8 cellular contexts compared by ENCODE assay signal in genomic region chr20:20594171-20594530, GRCh38.
DNase-seq lines count a peak whose midpoint lies in the region; ATAC-seq lines count a peak whose summit lies in the region.

No MANE protein-coding gene starts in this region.

- in situ Hi-C loops in KBM-7 (cut with MboI; ENCODE audit: low pct_unique_long_range_greater_than_20kb, low sequenced_read_pairs), result no loop called here
- in situ Hi-C loops in SK-MEL-5 (cut with HindIII; ENCODE audit: low pct_unique_long_range_greater_than_20kb, low sequenced_read_pairs), result no loop called here

- ATAC-seq in GM18909 (IDR thresholded peaks at IDR 0.05; ENCODE audit: poor library complexity, unreplicated experiment) (no peak), HG03460 (IDR thresholded peaks at IDR 0.05; ENCODE audit: unreplicated experiment) (no peak)

- H3K36me3 Mint-ChIP-seq in immature natural killer cell, result peaks cover 11 to 18% (median 16%) of the 10 kb centered on the region in 3 donors

- H3K27me3 Mint-ChIP-seq in immature natural killer cell (ENCODE audit: low read depth in 3 of 3), result peaks cover 0 to 3% (median 0%) of the 10 kb centered on the region in 3 donors

- no peak overlapping the region for H3K4me3 Mint-ChIP-seq in immature natural killer cell

- no peak overlapping the region for H3K27ac Mint-ChIP-seq in immature natural killer cell

- peak; percentile 33 for DNase-seq in Ammon's horn (ENCODE audit: low spot score)
- peak; percentile 21 for DNase-seq in KBM-7
- DNase-seq in SK-MEL-5 (ENCODE audit: low read depth, low spot score), result peak; percentile 42
- DNase-seq in immature natural killer cell, result peak in 2 of 3 donors; percentile 5 to 28
- DNase-seq in activated gamma-delta T cell (lab: John Stamatoyannopoulos, UW), result no peak
- DNase-seq in SKM-1 (lab: John Stamatoyannopoulos, UW; ENCODE audit: unreplicated experiment), result no peak

- no peaks in the 10 kb centered on the region for H3K9me3 Mint-ChIP-seq in immature natural killer cell

- peaks cover 0 to 4% of the 10 kb centered on the region in 2 donors for H3K4me1 Mint-ChIP-seq in immature natural killer cell

Comparison
In these comparisons a context has a peak if more than half of its experiments do, and no peak if none do; other contexts are left out.
1. DNase-seq: peak in Ammon's horn (single experiment), KBM-7 (single experiment), SK-MEL-5 (single experiment) and immature natural killer cell (2 of 3); none in activated gamma-delta T cell (single experiment) and SKM-1 (single experiment).